ENCODE assay signal across 10 cellular contexts in genomic region chr15:31274496-31275330, GRCh38. TPM values are rescaled to one million over a fixed set of nuclear protein-coding genes. Genes with fewer than 3 reads are reported as not detected.
DNase-seq lines count a peak whose midpoint lies in the region; ATAC-seq and TF ChIP-seq lines count a peak whose summit lies in the region.
"Had no signal": no experiment of that assay in that cellular context is flagged by ENCODE, and none has a peak within 500 bp of the region (broad histone marks: within the 10 kb centered on the region; RNA-seq: fewer than 3 reads in every experiment).

No MANE protein-coding gene starts in this region.

- no peak for ATAC-seq in activated T-helper 17 cell treated with anti-CD3 and anti-CD28 coated beads, Interleukin-2, amount 50 U/mL, for 72 hours (replicated peaks)
- no peak for ATAC-seq in HG03469 (IDR thresholded peaks at IDR 0.05; ENCODE audit: unreplicated experiment)

- no peaks in the 10 kb centered on the region for H3K27me3 Mint-ChIP-seq in activated T-helper 17 cell treated with anti-CD3 and anti-CD28 coated beads, Interleukin-2, amount 50 U/mL, for 72 hours
- no peaks in the 10 kb centered on the region for H3K27me3 Mint-ChIP-seq in neural crest cell (ENCODE audit: low read depth)

- no peak overlapping the region for H3K4me3 Mint-ChIP-seq in activated T-helper 17 cell treated with anti-CD3 and anti-CD28 coated beads, Interleukin-2, amount 50 U/mL, for 72 hours
- no peak overlapping the region for H3K4me3 Mint-ChIP-seq in neural crest cell

- peak overlapping the region; percentile 43 for H3K27ac Mint-ChIP-seq in activated T-helper 17 cell treated with anti-CD3 and anti-CD28 coated beads, Interleukin-2, amount 50 U/mL, for 72 hours
- peak overlapping the region; percentile 50 for H3K27ac Mint-ChIP-seq in neural crest cell (ENCODE audit: unreplicated experiment)

- H3K9me3 Mint-ChIP-seq in activated T-helper 17 cell treated with anti-CD3 and anti-CD28 coated beads, Interleukin-2, amount 50 U/mL, for 72 hours, result no peaks in the 10 kb centered on the region
- no peaks in the 10 kb centered on the region for H3K9me3 Mint-ChIP-seq in neural crest cell

- H3K36me3 Mint-ChIP-seq in activated T-helper 17 cell treated with anti-CD3 and anti-CD28 coated beads, Interleukin-2, amount 50 U/mL, for 72 hours (ENCODE audit: low read depth), result no peaks in the 10 kb centered on the region
- no peaks in the 10 kb centered on the region for H3K36me3 Mint-ChIP-seq in neural crest cell (ENCODE audit: low read depth)

- TF ChIP-seq CTCF in C4-2B (conservative IDR thresholded peaks at IDR 0.05), result no peak
- no peak for TF ChIP-seq CTCF in neural crest cell (conservative IDR thresholded peaks at IDR 0.05)

- DNase-seq in GM03348 (ENCODE audit: low spot score) (peak; percentile 5), neural crest cell (ENCODE audit: low read depth, low spot score) (no peak), retina (no peak), NCI-H187 (lab: John Stamatoyannopoulos, UW) (no peak)
- DNase-seq: activated CD4-positive, alpha-beta T cell treated with anti-CD3 and anti-CD28 coated beads for 4 hours; Calu3; NCI-H2107 had no signal

- H3K27ac ChIP-seq in C4-2B, result peak overlapping the region; percentile 79

- H3K4me1 Mint-ChIP-seq in activated T-helper 17 cell treated with anti-CD3 and anti-CD28 coated beads, Interleukin-2, amount 50 U/mL, for 72 hours, result peaks cover 6% of the 10 kb centered on the region
- peaks cover 54% of the 10 kb centered on the region for H3K4me1 Mint-ChIP-seq in neural crest cell

RNA-seq across cellular contexts. Expression of gene KLF13, which starts 51.9 kb away (rescaled TPM):
- total RNA-seq in activated T-helper 17 cell treated with anti-CD3 and anti-CD28 coated beads, Interleukin-2, amount 50 U/mL, for 72 hours, result 100 to 1,000 TPM; 101 to 119 TPM
- total RNA-seq in neural crest cell, result 43.3 and 44.6 TPM in 2 replicates
